ENCODE assay signal across 1 cellular context in genomic region chr22:21014202-21015050, GRCh38.
TF ChIP-seq lines count a peak whose summit lies in the region.

No MANE protein-coding gene starts in this region.

TF ChIP-seq in WTC11, 78 proteins besides CTCF, POLR2A, EP300 and RAD21 (continued from another document):
- TF ChIP-seq ARID4B (CRISPR knock-in tag; IDR thresholded peaks at IDR 0.05; ENCODE audit: borderline replicate concordance) = no peak; the same call in 1 of the 2 replicates
- TF ChIP-seq ZNF532 (CRISPR knock-in tag; IDR thresholded peaks at IDR 0.05; ENCODE audit: borderline replicate concordance) = no peak
- no peak for TF ChIP-seq KAT7 (CRISPR knock-in tag; IDR thresholded peaks at IDR 0.05; ENCODE audit: borderline replicate concordance)
- TF ChIP-seq MAX (CRISPR knock-in tag; IDR thresholded peaks at IDR 0.05) = peak; percentile 48; the same call in 1 of the 2 replicates
- TF ChIP-seq SP1 (CRISPR knock-in tag; conservative IDR thresholded peaks at IDR 0.05) = peak; percentile 67
